1 cellular context compared by ENCODE assay signal in the genomic region with DNA sequence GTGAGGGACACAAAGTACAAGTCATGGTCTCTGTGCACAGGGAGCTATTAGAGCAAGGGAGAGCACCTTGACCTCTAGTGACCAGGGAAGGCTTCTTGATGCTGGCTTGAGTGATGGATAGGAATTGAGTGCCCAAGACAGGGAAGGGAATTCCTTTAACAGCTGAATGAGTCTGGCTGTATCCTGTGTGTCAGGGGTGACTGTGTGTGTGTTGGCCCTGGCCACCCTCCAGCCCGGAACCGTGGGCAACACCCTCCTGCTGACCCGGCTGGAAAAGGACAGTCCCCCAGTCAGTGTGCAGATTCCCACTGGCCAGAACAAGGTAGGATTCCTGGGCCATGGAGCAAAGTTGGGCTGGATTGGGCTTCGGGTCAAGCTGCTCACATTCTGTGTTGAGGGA.
A peak's percentile ranks its signal among the peaks of the same experiment; 100 is the strongest.
TF ChIP-seq lines count a peak whose summit lies in the region.

No MANE protein-coding gene starts in this region.

TF ChIP-seq in endothelial cell of umbilical vein, 7 proteins besides CTCF, POLR2A, EP300 and RAD21:
- TF ChIP-seq FOS (IDR thresholded peaks at IDR 0.05; ENCODE audit: borderline replicate concordance, insufficient read depth, low read length) = peak; percentile 24
- peak; percentile 46 for TF ChIP-seq POLR2AphosphoS5 (IDR thresholded peaks at IDR 0.05; ENCODE audit: insufficient read depth, low read depth, low read length)
- TF ChIP-seq EZH2 (IDR thresholded peaks at IDR 0.05; ENCODE audit: borderline replicate concordance, low read depth, low read length, severe bottlenecking) = no peak
- no peak for TF ChIP-seq MYC (IDR thresholded peaks at IDR 0.05; ENCODE audit: low read depth, low read length)
